ENCODE assay signal across 24 cellular contexts in genomic region chr12:6526766-6527525, GRCh38.
"Had no signal": no experiment of that assay in that cellular context is flagged by ENCODE, and none has a peak within 500 bp of the region (broad histone marks: within the 10 kb centered on the region; RNA-seq: fewer than 3 reads in every experiment).

No MANE protein-coding gene starts in this region.

- H3K9me3 ChIP-seq: esophagus muscularis mucosa, gastroesophageal sphincter, sigmoid colon, thoracic aorta, upper lobe of right lung had no signal

- DNase-seq: activated CD4-positive, alpha-beta T cell treated with anti-CD3 and anti-CD28 coated beads, Interleukin-2, amount 50 U/mL, for 1 hour; activated CD4-positive, CD25-positive, alpha-beta regulatory T cell treated with anti-CD3 and anti-CD28 coated beads, Interleukin-2, amount 50 U/mL, for 72 hours; activated naive CD4-positive, alpha-beta T cell; activated naive CD8-positive, alpha-beta T cell treated with anti-CD3 and anti-CD28 coated beads, Interleukin-2, amount 10 ng/mL, durations not matched to agents 7 days and 5 days; activated T-cell treated with anti-CD3 and anti-CD28 coated beads, Interleukin-2, amount 50 U/mL, for 1 hour; amniotic stem cell; effector CD4-positive, alpha-beta T cell; head of caudate nucleus; hypothalamus; left ventricle myocardium superior; nucleus accumbens; sigmoid colon; stimulated activated CD4-positive, alpha-beta T cell treated with anti-CD3 and anti-CD28 coated beads, Interleukin-15, amount 100 ng/mL, for 24 hours; stimulated activated naive CD4-positive, alpha-beta T cell; T-helper 1 cell; upper lobe of right lung; WERI-Rb-1 had no signal

- H3K27me3 Mint-ChIP-seq: activated naive CD8-positive, alpha-beta T cell treated with anti-CD3 and anti-CD28 coated beads, Interleukin-2, amount 10 ng/mL, durations not matched to agents 7 days and 5 days; dendritic cell treated with granulocyte-macrophage colony-stimulating factor and Interleukin-4, amounts not matched to agents 40 ng/mL and 50 ng/mL, for 4 days had no signal

- H3K27ac ChIP-seq: sigmoid colon, thoracic aorta, upper lobe of right lung, WERI-Rb-1 had no signal

- H3K4me2 ChIP-seq: smooth muscle cell had no signal

- H3K4me3 ChIP-seq: esophagus muscularis mucosa, gastroesophageal sphincter, sigmoid colon, smooth muscle cell, thoracic aorta, upper lobe of right lung had no signal

- H3K27me3 ChIP-seq: esophagus muscularis mucosa, gastroesophageal sphincter, sigmoid colon, upper lobe of right lung had no signal

- H3K4me3 Mint-ChIP-seq: activated naive CD8-positive, alpha-beta T cell treated with anti-CD3 and anti-CD28 coated beads, Interleukin-2, amount 10 ng/mL, durations not matched to agents 7 days and 5 days; dendritic cell treated with granulocyte-macrophage colony-stimulating factor and Interleukin-4, amounts not matched to agents 40 ng/mL and 50 ng/mL, for 4 days; nephron had no signal

- ATAC-seq: gastroesophageal sphincter, left ventricle myocardium superior, upper lobe of right lung had no signal

- H3K27ac Mint-ChIP-seq: activated naive CD8-positive, alpha-beta T cell treated with anti-CD3 and anti-CD28 coated beads, Interleukin-2, amount 10 ng/mL, durations not matched to agents 7 days and 5 days; activated T-helper 2 cell treated with anti-CD3 and anti-CD28 coated beads, Interferon-gamma antibody, Interleukin-2, Interleukin-4, amounts not matched to agents 10 μg/mL and 5 μg/mL and 100 μg/mL, durations not matched to agents 14 hours and 24 hours and 36 hours; dendritic cell treated with granulocyte-macrophage colony-stimulating factor and Interleukin-4, amounts not matched to agents 40 ng/mL and 50 ng/mL, for 4 days; nephron had no signal

- H3K4me1 ChIP-seq: upper lobe of right lung had no signal

- H3K9me3 Mint-ChIP-seq: activated naive CD8-positive, alpha-beta T cell treated with anti-CD3 and anti-CD28 coated beads, Interleukin-2, amount 10 ng/mL, durations not matched to agents 7 days and 5 days; activated T-helper 2 cell treated with anti-CD3 and anti-CD28 coated beads, Interferon-gamma antibody, Interleukin-2, Interleukin-4, amounts not matched to agents 10 μg/mL and 5 μg/mL and 100 μg/mL, durations not matched to agents 14 hours and 24 hours and 36 hours; dendritic cell treated with granulocyte-macrophage colony-stimulating factor and Interleukin-4, amounts not matched to agents 40 ng/mL and 50 ng/mL, for 4 days; nephron had no signal
